Comparison of ENCODE assay signal across 1 cellular context in genomic region chr1:148439654-148440325, GRCh38.
A peak's percentile ranks its signal among the peaks of the same experiment; 100 is the strongest.
TF ChIP-seq lines count a peak whose summit lies in the region.

No MANE protein-coding gene starts in this region.

TF ChIP-seq in GM12878, 131 proteins besides CTCF, POLR2A, EP300 and RAD21:
- 0 out of 2 replicates have a peak, but pooled peaks have one; percentile 19 for TF ChIP-seq NBN (IDR thresholded peaks at IDR 0.05)
- peak; percentile 62; the same call in 1 of the 2 replicates for TF ChIP-seq RELB (IDR thresholded peaks at IDR 0.05; ENCODE audit: low read depth)
